ENCODE assay signal across 23 cellular contexts in the genomic region with DNA sequence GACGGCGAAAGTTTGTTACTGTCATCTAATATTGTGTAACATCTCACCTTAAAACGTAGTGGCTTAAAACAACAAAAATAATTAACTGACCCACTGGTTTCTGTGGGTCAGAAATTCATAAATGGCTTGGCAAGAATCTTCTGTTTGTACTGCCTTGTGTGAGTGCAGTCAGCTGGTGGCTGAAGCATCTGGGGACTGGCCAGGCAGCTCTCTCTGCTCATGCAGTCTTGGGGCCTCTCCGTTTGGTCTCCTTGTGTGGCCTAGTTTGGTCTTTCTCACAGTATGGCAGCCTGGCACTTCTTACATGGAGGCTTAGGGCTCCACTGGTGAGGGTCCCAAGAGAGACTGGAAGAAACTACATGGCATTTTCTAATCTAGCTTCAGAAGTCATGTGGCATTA. TPM values are rescaled to one million over a fixed set of nuclear protein-coding genes. Genes with fewer than 3 reads are reported as not detected.
"Had no signal": no experiment of that assay in that cellular context is flagged by ENCODE, and none has a peak within 500 bp of the region (broad histone marks: within the 10 kb centered on the region; RNA-seq: fewer than 3 reads in every experiment).

No MANE protein-coding gene starts in this region.

- H3K4me3 Mint-ChIP-seq: central memory CD8-positive, alpha-beta T cell; nephron progenitor cell; stimulated activated effector memory CD8-positive, alpha-beta T cell treated with anti-CD3 and anti-CD28 coated beads, Interleukin-12 subunit alpha, Interleukin-12 subunit beta, amount 100 ng/mL, for 72 hours had no signal

- ATAC-seq: esophagus mucosa; left ventricle myocardium superior; stimulated activated effector memory CD8-positive, alpha-beta T cell treated with anti-CD3 and anti-CD28 coated beads, Interleukin-12 subunit alpha, Interleukin-12 subunit beta, amount 100 ng/mL, for 72 hours; stimulated activated naive CD8-positive, alpha-beta T cell treated with anti-CD3 and anti-CD28 coated beads, Interleukin-15, Interleukin-2, amounts not matched to agents 100 U/mL and 50 U/mL, for 24 hours had no signal

- H3K4me1 Mint-ChIP-seq: central memory CD8-positive, alpha-beta T cell had no signal

- H3K9me3 ChIP-seq: suprapubic skin, tibial nerve had no signal

- H3K36me3 Mint-ChIP-seq: naive B cell; stimulated activated effector memory CD8-positive, alpha-beta T cell treated with anti-CD3 and anti-CD28 coated beads, Interleukin-12 subunit alpha, Interleukin-12 subunit beta, amount 100 ng/mL, for 72 hours had no signal

- H3K4me1 ChIP-seq: suprapubic skin had no signal

- DNase-seq: cortex of kidney; effector memory CD4-positive, alpha-beta T cell; kidney; left cardiac atrium; left ventricle myocardium superior; mesendoderm; naive B cell; posterior cingulate gyrus; stimulated activated CD4-positive, alpha-beta T cell treated with anti-CD3 and anti-CD28 coated beads, Interleukin-4, amount 100 ng/mL, for 1 hour; stimulated activated CD8-positive, alpha-beta memory T cell treated with anti-CD3 and anti-CD28 coated beads, Interleukin-4, amount 100 ng/mL, for 48 hours; stimulated activated naive CD8-positive, alpha-beta T cell treated with anti-CD3 and anti-CD28 coated beads, Interleukin-15, Interleukin-2, amounts not matched to agents 100 U/mL and 50 U/mL, for 24 hours had no signal

- H3K27me3 ChIP-seq: hepatocyte, suprapubic skin, tibial nerve had no signal

- H3K27ac ChIP-seq: hepatocyte, suprapubic skin, tibial nerve had no signal

- H3K9me3 Mint-ChIP-seq: central memory CD8-positive, alpha-beta T cell; naive B cell; nephron progenitor cell; stimulated activated effector memory CD8-positive, alpha-beta T cell treated with anti-CD3 and anti-CD28 coated beads, Interleukin-12 subunit alpha, Interleukin-12 subunit beta, amount 100 ng/mL, for 72 hours had no signal

- H3K4me3 ChIP-seq: hepatocyte, suprapubic skin, tibial nerve had no signal

- H3K27ac Mint-ChIP-seq: naive B cell; stimulated activated effector memory CD8-positive, alpha-beta T cell treated with anti-CD3 and anti-CD28 coated beads, Interleukin-12 subunit alpha, Interleukin-12 subunit beta, amount 100 ng/mL, for 72 hours had no signal

- H3K36me3 ChIP-seq: suprapubic skin, tibial nerve had no signal

RNA-seq across cellular contexts. Expression of gene CTXN3, which starts 49.0 kb away (rescaled TPM):
- total RNA-seq: fibroblast of villous mesenchyme, hepatocyte, left cardiac atrium, left ventricle myocardium superior, lung microvascular endothelial cell, osteocyte, right cardiac atrium, suprapubic skin, tibial nerve, ureter had no signal
- polyA plus RNA-seq: hepatocyte, right cardiac atrium had no signal
